ENCODE assay signal across 13 cellular contexts in the genomic region with DNA sequence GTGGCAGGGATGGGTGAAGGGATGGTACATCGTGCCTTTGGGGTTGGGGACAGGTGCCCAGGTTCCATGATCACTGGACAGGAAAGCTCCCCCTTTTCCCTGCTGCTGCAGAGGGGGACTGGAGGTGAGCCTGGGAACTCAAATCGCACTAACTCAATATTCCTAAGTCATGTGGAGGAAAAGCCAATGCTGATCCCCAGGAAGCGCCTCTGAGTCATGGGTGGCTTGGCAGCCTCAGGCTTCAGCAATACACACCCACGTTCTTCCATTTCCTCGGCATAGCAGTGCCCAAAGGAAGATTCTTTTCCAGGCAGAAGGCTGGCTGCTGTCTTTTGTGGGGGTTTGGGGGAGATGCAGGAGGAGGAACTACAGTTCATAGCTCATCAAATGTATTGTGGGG.
DNase-seq lines count a peak whose midpoint lies in the region; ATAC-seq and TF ChIP-seq lines count a peak whose summit lies in the region.
"Had no signal": no experiment of that assay in that cellular context is flagged by ENCODE, and none has a peak within 500 bp of the region (broad histone marks: within the 10 kb centered on the region; RNA-seq: fewer than 3 reads in every experiment).

No MANE protein-coding gene starts in this region.

- H3K36me3 ChIP-seq in RWPE2 (ENCODE audit: low read depth) = no peaks in the 10 kb centered on the region

- no peaks in the 10 kb centered on the region for H3K27me3 ChIP-seq in RWPE2 (ENCODE audit: insufficient read depth, poor library complexity, severe bottlenecking)

- no peak overlapping the region for H3K4me3 ChIP-seq in RWPE2 (ENCODE audit: severe bottlenecking)
- H3K4me3 ChIP-seq in fibroblast of the aortic adventitia (ENCODE audit: low read depth, low read length) = no peak overlapping the region

- ATAC-seq in RWPE2 (ENCODE audit: low read depth) = peak; percentile 92
- ATAC-seq in sciatic nerve = peak; percentile 53
- no peak for ATAC-seq in HG02642 (IDR thresholded peaks at IDR 0.05; ENCODE audit: poor library complexity, unreplicated experiment)

- DNase-seq in EL (peak; percentile 70), RWPE2 (ENCODE audit: low spot score) (no peak), fibroblast of the aortic adventitia (ENCODE audit: low read depth) (peak; percentile 78), sciatic nerve (ENCODE audit: low spot score) (no peak), iPS-NIHi11 (ENCODE audit: low spot score) (no peak), HEK293T (ENCODE audit: extremely low spot score) (no peak)
- DNase-seq in activated CD4-positive, alpha-beta T cell treated with anti-CD3 and anti-CD28 coated beads for 48 hours = no peak
- DNase-seq: CD4-positive, alpha-beta memory T cell; erythroblast; retina; stimulated activated naive CD4-positive, alpha-beta T cell treated with Interleukin-2 at 50 U/mL for 16 hours; T-helper 1 cell had no signal

- TF ChIP-seq CTCF in RWPE2 (IDR thresholded peaks at IDR 0.05; ENCODE audit: poor library complexity, severe bottlenecking) (no peak), fibroblast of the aortic adventitia (IDR thresholded peaks at IDR 0.05; ENCODE audit: insufficient read depth, low read length) (no peak)

- POLR2A ChIA-PET in HEK293T (lab: Yijun Ruan, JAX) = no interaction called here

- H3K4me1 ChIP-seq in RWPE2 (ENCODE audit: insufficient read depth, poor library complexity, severe bottlenecking) = peaks cover 15% of the 10 kb centered on the region

- H3K9me3 ChIP-seq in RWPE2 (ENCODE audit: severe bottlenecking) = no peaks in the 10 kb centered on the region

- CTCF ChIA-PET in HEK293T (lab: Yijun Ruan, JAX) = no interaction called here

- intact Hi-C loops in sciatic nerve (cut with DNase I) = no loop called here

- H3K27ac ChIP-seq in RWPE2 (ENCODE audit: poor library complexity, severe bottlenecking) = peak overlapping the region; percentile 14

TF ChIP-seq in HEK293T, 16 proteins besides CTCF, POLR2A, EP300 and RAD21:
- TF ChIP-seq FOXK2 (IDR thresholded peaks at IDR 0.05) = no peak
- no peak for TF ChIP-seq HDGF (IDR thresholded peaks at IDR 0.05; ENCODE audit: borderline replicate concordance)
- TF ChIP-seq NFRKB (IDR thresholded peaks at IDR 0.05) = no peak
- no peak for TF ChIP-seq L3MBTL2 (conservative IDR thresholded peaks at IDR 0.05)
- TF ChIP-seq ZNF384 (IDR thresholded peaks at IDR 0.05) = no peak
- TF ChIP-seq FOXA1 (IDR thresholded peaks at IDR 0.05) = no peak
- TF ChIP-seq TARDBP (IDR thresholded peaks at IDR 0.05) = no peak
- TF ChIP-seq, protein P1, sequence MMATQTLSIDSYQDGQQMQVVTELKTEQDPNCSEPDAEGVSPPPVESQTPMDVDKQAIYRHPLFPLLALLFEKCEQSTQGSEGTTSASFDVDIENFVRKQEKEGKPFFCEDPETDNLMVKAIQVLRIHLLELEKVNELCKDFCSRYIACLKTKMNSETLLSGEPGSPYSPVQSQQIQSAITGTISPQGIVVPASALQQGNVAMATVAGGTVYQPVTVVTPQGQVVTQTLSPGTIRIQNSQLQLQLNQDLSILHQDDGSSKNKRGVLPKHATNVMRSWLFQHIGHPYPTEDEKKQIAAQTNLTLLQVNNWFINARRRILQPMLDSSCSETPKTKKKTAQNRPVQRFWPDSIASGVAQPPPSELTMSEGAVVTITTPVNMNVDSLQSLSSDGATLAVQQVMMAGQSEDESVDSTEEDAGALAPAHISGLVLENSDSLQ (IDR thresholded peaks at IDR 0.05) = no peak
TF ChIP-seq in HEK293T: peak in this region for 0.

Comparison
In these comparisons a context has a peak if more than half of its experiments do, and no peak if none do; other contexts are left out.
1. DNase-seq: peak in EL (single experiment) and fibroblast of the aortic adventitia (single experiment); none in RWPE2 (single experiment), sciatic nerve (single experiment), iPS-NIHi11 (single experiment), activated CD4-positive, alpha-beta T cell treated with anti-CD3 and anti-CD28 coated beads for 48 hours (single experiment) and HEK293T (single experiment).